18 cellular contexts compared by ENCODE assay signal in the genomic region with DNA sequence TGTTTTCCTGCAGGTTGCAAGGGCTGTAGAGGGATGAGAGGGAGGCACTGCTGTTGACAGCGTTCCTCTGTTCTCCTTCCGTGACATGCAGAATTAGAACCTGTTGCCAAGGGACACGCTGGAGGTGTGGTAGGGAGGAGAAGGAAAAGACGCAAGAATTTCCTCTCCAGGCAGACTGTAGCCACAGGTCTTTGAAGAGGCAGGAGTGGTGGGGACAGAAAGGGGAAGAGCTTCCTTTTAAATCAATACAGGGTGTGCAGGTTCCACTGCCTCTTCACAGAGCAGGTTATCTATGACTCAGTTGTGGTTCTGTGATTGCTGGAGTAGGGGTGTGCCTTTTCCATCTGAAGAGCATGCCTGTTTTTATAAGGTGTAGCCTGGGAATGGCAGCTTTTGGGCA.
DNase-seq lines count a peak whose midpoint lies in the region; ATAC-seq and TF ChIP-seq lines count a peak whose summit lies in the region.
"Had no signal": no experiment of that assay in that cellular context is flagged by ENCODE, and none has a peak within 500 bp of the region (broad histone marks: within the 10 kb centered on the region; RNA-seq: fewer than 3 reads in every experiment).

No MANE protein-coding gene starts in this region.

- H3K27ac ChIP-seq in mucosa of rectum (ENCODE audit: low read depth in 2 of 2, low read length in 2 of 2), result peak overlapping the region; percentile 86 to 92
- H3K27ac ChIP-seq: SK-N-MC, tibial artery, WERI-Rb-1 had no signal

- no peak overlapping the region for H3K4me3 ChIP-seq in Caco-2 (ENCODE audit: low read depth, low read length)
- H3K4me3 ChIP-seq in mucosa of rectum (ENCODE audit: low read length in 2 of 2), result no peak overlapping the region
- H3K4me3 ChIP-seq: SK-N-MC, tibial artery had no signal

- H3K27ac Mint-ChIP-seq in Caco-2 (ENCODE audit: unreplicated experiment), result peak overlapping the region; percentile 30
- H3K27ac Mint-ChIP-seq in chondrocyte (ENCODE audit: unreplicated experiment), result peak overlapping the region; percentile 9
- H3K27ac Mint-ChIP-seq: B cell had no signal

- H3K27me3 Mint-ChIP-seq in Caco-2 (ENCODE audit: insufficient read depth, unreplicated experiment), result no peaks in the 10 kb centered on the region
- no peaks in the 10 kb centered on the region for H3K27me3 Mint-ChIP-seq in chondrocyte (ENCODE audit: low read depth)
- H3K27me3 Mint-ChIP-seq: central memory CD8-positive, alpha-beta T cell had no signal

- TF ChIP-seq EP300 in Ishikawa (IDR thresholded peaks at IDR 0.05; ENCODE audit: borderline replicate concordance), result no peak

- intact Hi-C loops in Caco-2 (cut with micrococcal nuclease; ENCODE audit: unreplicated experiment), result no loop called here

- TF ChIP-seq RAD21 in Ishikawa (IDR thresholded peaks at IDR 0.05; ENCODE audit: low read depth), result no peak

- peaks cover 32% of the 10 kb centered on the region for H3K4me1 Mint-ChIP-seq in Caco-2 (ENCODE audit: low read depth, unreplicated experiment)
- no peaks in the 10 kb centered on the region for H3K4me1 Mint-ChIP-seq in chondrocyte (ENCODE audit: low read depth)
- H3K4me1 Mint-ChIP-seq: B cell had no signal

- H3K27me3 ChIP-seq in Caco-2 (replicated peaks; ENCODE audit: control insufficient read depth, insufficient read depth, low read length), result no peaks in the 10 kb centered on the region
- H3K27me3 ChIP-seq in mucosa of rectum (ENCODE audit: control insufficient read depth in 2 of 2, insufficient read depth in 2 of 2, low read length in 2 of 2), result no peaks in the 10 kb centered on the region
- H3K27me3 ChIP-seq: tibial artery had no signal

- H3K4me1 ChIP-seq in Caco-2 (peaks cover 56% of the 10 kb centered on the region), mucosa of rectum (ENCODE audit: control insufficient read depth in 2 of 2, insufficient read depth in 2 of 2, low read length in 2 of 2) (peaks cover 56% of the 10 kb centered on the region in 2 donors)

- H3K9me3 ChIP-seq in Caco-2 (no peaks in the 10 kb centered on the region), mucosa of rectum (ENCODE audit: control insufficient read depth in 2 of 2, low read length in 2 of 2) (no peaks in the 10 kb centered on the region)
- H3K9me3 ChIP-seq: tibial artery had no signal

- TF ChIP-seq CTCF in Caco-2 (IDR thresholded peaks at IDR 0.05; ENCODE audit: insufficient read depth in 1 of 2, low read depth in 1 of 2, low read length in 1 of 2, severe bottlenecking in 1 of 2, unreplicated experiment in 1 of 2) (no peak), chondrocyte (IDR thresholded peaks at IDR 0.05) (no peak)

- DNase-seq in Caco-2, result no peak
- no peak for DNase-seq in chondrocyte (ENCODE audit: low spot score)
- DNase-seq in NCI-H524 treated with DMSO at 0.1 percent for 48 hours (lab: John Stamatoyannopoulos, UW), result no peak
- DNase-seq in central memory CD4-positive, alpha-beta T cell, result no peak
- DNase-seq: activated gamma-delta T cell treated with Interleukin-2 at 50 U/mL for 16 hours; glutamatergic neuron; HCEC 1CT; MV-4-11; stimulated activated CD4-positive, alpha-beta T cell treated with anti-CD3 and anti-CD28 coated beads, Interleukin-1b, Interleukin-23, amount 100 ng/mL, for 48 hours; tibial artery; WERI-Rb-1 had no signal

- H3K4me3 Mint-ChIP-seq in Caco-2 (ENCODE audit: unreplicated experiment) (no peak overlapping the region), chondrocyte (ENCODE audit: unreplicated experiment) (no peak overlapping the region)
- H3K4me3 Mint-ChIP-seq: B cell; central memory CD8-positive, alpha-beta T cell had no signal

- POLR2A ChIA-PET in Caco-2 (lab: Charles Lee), result no interaction called here

- CTCF ChIA-PET in Caco-2 (lab: Charles Lee), result interaction anchor here (0.6 kb wide), 1 partner anchor 54 kb away, joined by 6 read pairs; no protein-coding TSS in a partner anchor

- peaks cover 1% of the 10 kb centered on the region; the same call in 1 of the 2 replicates for H3K36me3 ChIP-seq in Caco-2 (ENCODE audit: control insufficient read depth, insufficient read depth, low read length)
- H3K36me3 ChIP-seq in mucosa of rectum (ENCODE audit: control insufficient read depth in 2 of 2, insufficient read depth in 2 of 2, low read length in 2 of 2), result peaks cover 3 to 4% of the 10 kb centered on the region in 2 donors

- ATAC-seq in HG03095 (IDR thresholded peaks at IDR 0.05; ENCODE audit: unreplicated experiment), result no peak
- ATAC-seq in HG03439 (IDR thresholded peaks at IDR 0.05; ENCODE audit: unreplicated experiment), result no peak

- no TSS peak for BruUV-seq in Caco-2 (replicated peaks; lab: Mats Ljungman, UMichigan)

- no peak overlapping the region for H3K9ac ChIP-seq in mucosa of rectum (ENCODE audit: low read depth in 1 of 2, low read length in 2 of 2)

- H3K36me3 Mint-ChIP-seq in Caco-2 (ENCODE audit: insufficient read depth, unreplicated experiment) (peaks cover 31% of the 10 kb centered on the region), chondrocyte (ENCODE audit: low read depth) (peaks cover 5% of the 10 kb centered on the region)

- H3K9me3 Mint-ChIP-seq in Caco-2 (ENCODE audit: unreplicated experiment), result no peaks in the 10 kb centered on the region
- H3K9me3 Mint-ChIP-seq in chondrocyte (ENCODE audit: low read depth), result no peaks in the 10 kb centered on the region
- H3K9me3 Mint-ChIP-seq: central memory CD8-positive, alpha-beta T cell had no signal

TF ChIP-seq in Ishikawa, 13 proteins besides CTCF, POLR2A, EP300 and RAD21:
- TF ChIP-seq TEAD4 (IDR thresholded peaks at IDR 0.05), result peak; percentile 48; the same call in 1 of the 2 replicates
- TF ChIP-seq CREB1 (IDR thresholded peaks at IDR 0.05; ENCODE audit: low read depth), result no peak
- TF ChIP-seq FOXM1 (IDR thresholded peaks at IDR 0.05; ENCODE audit: borderline replicate concordance, low read depth), result peak; percentile 53; the same call in 1 of the 2 replicates
- TF ChIP-seq, protein P1, sequence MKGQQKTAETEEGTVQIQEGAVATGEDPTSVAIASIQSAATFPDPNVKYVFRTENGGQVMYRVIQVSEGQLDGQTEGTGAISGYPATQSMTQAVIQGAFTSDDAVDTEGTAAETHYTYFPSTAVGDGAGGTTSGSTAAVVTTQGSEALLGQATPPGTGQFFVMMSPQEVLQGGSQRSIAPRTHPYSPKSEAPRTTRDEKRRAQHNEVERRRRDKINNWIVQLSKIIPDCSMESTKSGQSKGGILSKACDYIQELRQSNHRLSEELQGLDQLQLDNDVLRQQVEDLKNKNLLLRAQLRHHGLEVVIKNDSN (IDR thresholded peaks at IDR 0.05), result no peak
- TF ChIP-seq EGR1 (IDR thresholded peaks at IDR 0.05), result no peak
- TF ChIP-seq YY1 (IDR thresholded peaks at IDR 0.05; ENCODE audit: low read depth), result no peak
- TF ChIP-seq ZBTB7A (IDR thresholded peaks at IDR 0.05; ENCODE audit: low read depth), result no peak
- TF ChIP-seq TCF12 (IDR thresholded peaks at IDR 0.05; ENCODE audit: low read depth), result peak; percentile 69; the same call in 1 of the 2 replicates
- TF ChIP-seq REST (IDR thresholded peaks at IDR 0.05; ENCODE audit: low read depth), result no peak
- TF ChIP-seq NFIC (IDR thresholded peaks at IDR 0.05), result no peak
- peak; percentile 44; the same call in 1 of the 2 replicates for TF ChIP-seq MAX (IDR thresholded peaks at IDR 0.05)
- no peak for TF ChIP-seq TAF1 (IDR thresholded peaks at IDR 0.05; ENCODE audit: low read depth)
- no peak for TF ChIP-seq CEBPB (IDR thresholded peaks at IDR 0.05)
TF ChIP-seq in Ishikawa: peak in this region for 4.
